11 cellular contexts compared by ENCODE assay signal in genomic region chr21:43984905-43985689, GRCh38. TPM values are rescaled to one million over a fixed set of nuclear protein-coding genes. Genes with fewer than 3 reads are reported as not detected.
DNase-seq lines count a peak whose midpoint lies in the region; ATAC-seq, FAIRE-seq and TF ChIP-seq lines count a peak whose summit lies in the region.
"Had no signal": no experiment of that assay in that cellular context is flagged by ENCODE, and none has a peak within 500 bp of the region (broad histone marks: within the 10 kb centered on the region; RNA-seq: fewer than 3 reads in every experiment).

No MANE protein-coding gene starts in this region.

- H3K18ac ChIP-seq in mesendoderm (ENCODE audit: low read length): no peak overlapping the region

- 80% methylated on average over 31 of the region's 31 CpGs for WGBS in K562 (ENCODE audit: insufficient coverage, low coverage, missing lambda C conversion rate)
- WGBS in mesendoderm (ENCODE audit: extremely low coverage, insufficient coverage, low lambda C conversion rate): no CpG with 5 or more reads among the region's 31 CpGs
- WGBS in aorta, 2 donors: 89% methylated on average over 31 of the region's 31 CpGs

- H2AK5ac ChIP-seq in mesendoderm (ENCODE audit: low read length): no peak overlapping the region

- no peak overlapping the region for H3K23ac ChIP-seq in mesendoderm (ENCODE audit: low read length)

- no peak overlapping the region for H3K4me2 ChIP-seq in K562 (ENCODE audit: insufficient read depth, low read length)
- H3K4me2 ChIP-seq in mesendoderm (ENCODE audit: low read length): peak overlapping the region; percentile 57

- H2BK5ac ChIP-seq in mesendoderm (ENCODE audit: low read length): no peak overlapping the region

- no peak overlapping the region for H2AFZ ChIP-seq in K562 (ENCODE audit: low read depth, low read length)

- peak; percentile 44 for FAIRE-seq in K562 (lab: Jason Lieb, UNC)
- FAIRE-seq: colon had no signal

- H4K5ac ChIP-seq in mesendoderm (ENCODE audit: low read length): no peak overlapping the region

- H3K4me3 Mint-ChIP-seq in CD8-positive, alpha-beta memory T cell: no peak overlapping the region

- no peaks in the 10 kb centered on the region for H3K9me3 Mint-ChIP-seq in CD8-positive, alpha-beta memory T cell

- H3K56ac ChIP-seq in mesendoderm (ENCODE audit: low read length): no peak overlapping the region

- H3K4ac ChIP-seq in mesendoderm (ENCODE audit: low read depth, low read length): no peak overlapping the region

- no peak overlapping the region for H4K8ac ChIP-seq in mesendoderm (ENCODE audit: low read depth, low read length)

- peak; percentile 35; the same call in 1 of the 2 replicates for TF ChIP-seq POLR2A in K562 (conservative IDR thresholded peaks at IDR 0.05)

- H3K36me3 ChIP-seq in CD8-positive, alpha-beta memory T cell (ENCODE audit: insufficient read depth, low read length): no peaks in the 10 kb centered on the region
- no peaks in the 10 kb centered on the region for H3K36me3 ChIP-seq in H7 (replicated peaks; ENCODE audit: control insufficient read depth, insufficient read depth, low read length)
- peaks cover 28% of the 10 kb centered on the region; the same call in 2 of the 3 replicates for H3K36me3 ChIP-seq in K562 (ENCODE audit: control insufficient read depth, insufficient read depth, low read length)
- no peaks in the 10 kb centered on the region for H3K36me3 ChIP-seq in mesendoderm (ENCODE audit: control insufficient read depth, insufficient read depth, low read length)
- H3K36me3 ChIP-seq in aorta (ENCODE audit: control insufficient read depth in 1 of 2, insufficient read depth in 2 of 2, low read length in 1 of 2): peaks cover 0 to 3% of the 10 kb centered on the region in 2 donors

- TF ChIP-seq CTCF in K562 (IDR thresholded peaks at IDR 0.05 in 2 of 3, conservative IDR thresholded peaks at IDR 0.05 in 1 of 3; ENCODE audit: insufficient read depth in 2 of 3, low read depth in 1 of 3, low read length in 3 of 3): no peak

- no peaks in the 10 kb centered on the region for H3K9me1 ChIP-seq in K562 (ENCODE audit: control insufficient read depth, insufficient read depth, low read length)

- no peaks in the 10 kb centered on the region for H3K4me1 ChIP-seq in CD8-positive, alpha-beta memory T cell (ENCODE audit: insufficient read depth, low read length)
- peaks cover 0 to 55% of the 10 kb centered on the region in 2 experiments; a peak in 3 of 5 replicates for H3K4me1 ChIP-seq in K562 (replicated peaks in 1 of 2; ENCODE audit: control insufficient read depth in 2 of 2, insufficient read depth in 2 of 2, low read length in 2 of 2)
- peaks cover 2% of the 10 kb centered on the region for H3K4me1 ChIP-seq in mesendoderm (ENCODE audit: control insufficient read depth, low read depth, low read length)
- H3K4me1 ChIP-seq in aorta (ENCODE audit: control insufficient read depth in 1 of 2, insufficient read depth in 2 of 2, low read length in 2 of 2): no peaks in the 10 kb centered on the region

- no peak overlapping the region for H2BK15ac ChIP-seq in mesendoderm (replicated peaks; ENCODE audit: low read depth)

- ATAC-seq in K562 (peak; percentile 10; the same call in 2 of the 3 replicates), HG03342 (IDR thresholded peaks at IDR 0.05; ENCODE audit: unreplicated experiment) (no peak), GM19324 (IDR thresholded peaks at IDR 0.05; ENCODE audit: low FRiP score, unreplicated experiment) (no peak), aorta (ENCODE audit: low FRiP score) (no peak)
- ATAC-seq: HCT116 had no signal

- no peaks in the 10 kb centered on the region for H3K27me3 Mint-ChIP-seq in CD8-positive, alpha-beta memory T cell

- H3K27ac ChIP-seq in CD8-positive, alpha-beta memory T cell (ENCODE audit: low read depth, low read length): no peak overlapping the region
- H3K27ac ChIP-seq in K562 (ENCODE audit: extremely low read depth, low read depth, low read length) (no peak overlapping the region), mesendoderm (ENCODE audit: low read depth, low read length) (no peak overlapping the region), aorta (ENCODE audit: low read depth in 1 of 2, low read length in 2 of 2) (no peak overlapping the region)

- no peaks in the 10 kb centered on the region for H3K79me1 ChIP-seq in mesendoderm (ENCODE audit: low read length)

- peaks cover 9 to 15% (median 14%) of the 10 kb centered on the region in 3 donors for H3K4me1 Mint-ChIP-seq in CD8-positive, alpha-beta memory T cell

- no peak for TF ChIP-seq RAD21 in K562 (CRISPR knock-in tag; conservative IDR thresholded peaks at IDR 0.05 in 1 of 2, IDR thresholded peaks at IDR 0.05 in 1 of 2)

- no peak overlapping the region for H2BK120ac ChIP-seq in mesendoderm (ENCODE audit: low read depth, low read length)

- intact Hi-C loops in K562 (cut with micrococcal nuclease): no loop called here
- intact Hi-C loops in aorta (cut with DNase I): no loop called here

- H3K27ac Mint-ChIP-seq in CD8-positive, alpha-beta memory T cell: peak overlapping the region in 5 of 8 donors; percentile 5 to 67 (median 28)

- CTCF ChIA-PET in CD8-positive, alpha-beta memory T cell (lab: Charles Lee): interaction anchor here (2.8 kb wide), 1 partner anchor 9 kb away, joined by 10 read pairs; no protein-coding TSS in a partner anchor
- CTCF ChIA-PET in K562 (lab: Yijun Ruan, JAX; ENCODE audit: low intra/inter-chr PET ratio): no interaction called here

- BruUV-seq in K562 (replicated peaks; lab: Mats Ljungman, UMichigan): no TSS peak

- no peaks in the 10 kb centered on the region for H3K27me3 ChIP-seq in CD8-positive, alpha-beta memory T cell (ENCODE audit: insufficient read depth, low read length, poor library complexity, severe bottlenecking)
- H3K27me3 ChIP-seq in H7 (ENCODE audit: control insufficient read depth, insufficient read depth, low read length) (no peaks in the 10 kb centered on the region), K562 (ENCODE audit: control insufficient read depth in 2 of 2, insufficient read depth in 2 of 2, low read length in 2 of 2) (no peaks in the 10 kb centered on the region), mesendoderm (ENCODE audit: insufficient read depth, low read length, poor library complexity) (no peaks in the 10 kb centered on the region), aorta (ENCODE audit: control insufficient read depth in 1 of 2, insufficient read depth in 2 of 2, low read length in 1 of 2) (no peaks in the 10 kb centered on the region)

- peaks cover 0 to 31% (median 0%) of the 10 kb centered on the region in 3 donors for H3K36me3 Mint-ChIP-seq in CD8-positive, alpha-beta memory T cell

- POLR2A ChIA-PET in CD8-positive, alpha-beta memory T cell (lab: Charles Lee): no interaction called here
- POLR2A ChIA-PET in K562 (lab: Yijun Ruan, JAX): interaction anchor here (0.5 to 1.1 kb wide), 4 partner anchors 10 to 294 kb away, joined by 3 to 5 read pairs (median 3); no protein-coding TSS in a partner anchor

- no peak for TF ChIP-seq EP300 in K562 (IDR thresholded peaks at IDR 0.05; ENCODE audit: low read length)

- DNase-seq in CD8-positive, alpha-beta memory T cell: no peak
- DNase-seq in H7 (peak; percentile 56), K562 (ENCODE audit: extremely low read depth in 1 of 4, low spot score in 3 of 4) (no peak), mesendoderm (peak; percentile 3), aorta (no peak), NCI-H1930 (lab: John Stamatoyannopoulos, UW) (no peak)
- DNase-seq: activated naive CD4-positive, alpha-beta T cell treated with anti-CD3 and anti-CD28 coated beads, Interleukin-2, amount 50 U/mL, for 16 hours had no signal

- no peak overlapping the region for H3K4me3 ChIP-seq in CD8-positive, alpha-beta memory T cell (ENCODE audit: low read length)
- H3K4me3 ChIP-seq in H7 (ENCODE audit: insufficient read depth, low read depth, low read length) (no peak overlapping the region), K562 (no peak overlapping the region), mesendoderm (ENCODE audit: low read length) (no peak overlapping the region), aorta (ENCODE audit: low read length in 2 of 2) (no peak overlapping the region)

- in situ Hi-C loops in K562 (cut with MboI): no loop called here

- H3K9ac ChIP-seq in K562 (ENCODE audit: insufficient read depth in 1 of 2, low read depth in 2 of 2, low read length in 2 of 2) (no peak overlapping the region; a peak in 1 of 4 replicates), mesendoderm (ENCODE audit: low read length) (no peak overlapping the region)

- H3K9me3 ChIP-seq in CD8-positive, alpha-beta memory T cell (ENCODE audit: low read length): no peaks in the 10 kb centered on the region
- no peaks in the 10 kb centered on the region for H3K9me3 ChIP-seq in K562 (replicated peaks; ENCODE audit: control insufficient read depth, insufficient read depth, low read depth, low read length)
- no peaks in the 10 kb centered on the region for H3K9me3 ChIP-seq in aorta (ENCODE audit: control insufficient read depth, low read length)

- H4K20me1 ChIP-seq in K562 (replicated peaks; ENCODE audit: control insufficient read depth, insufficient read depth, low read length): no peaks in the 10 kb centered on the region; the same call in 1 of the 2 replicates

- H3K79me2 ChIP-seq in K562 (ENCODE audit: control insufficient read depth, insufficient read depth, low read length) (no peaks in the 10 kb centered on the region), mesendoderm (ENCODE audit: control insufficient read depth, insufficient read depth, low read length) (no peaks in the 10 kb centered on the region)

RNA-seq across cellular contexts. Expression of gene TRAPPC10, which starts 27.0 kb away (rescaled TPM):
- 10 to 100 TPM; 50.0 to 54.7 TPM for total RNA-seq in CD8-positive, alpha-beta memory T cell
- 45.1 TPM for polyA plus RNA-seq in CD8-positive, alpha-beta memory T cell
- total RNA-seq in H7 (2014; rRNA removed; shearing (Covaris generic)): 24.8 and 34.5 TPM in 2 replicates
- 206 and 248 TPM in 2 replicates for total RNA-seq in K562 (2011; cell fraction: chromatin; rRNA removed; ENCODE audit: low replicate concordance)
- total RNA-seq in K562 (2011; cell fraction: nucleolus; rRNA removed): 84.7 and 101 TPM in 2 replicates
- 136 and 156 TPM in 2 replicates for total RNA-seq in K562 (2011; cell fraction: nucleoplasm; rRNA removed)
- total RNA-seq in K562 (2014; rRNA removed) (18.6 and 26.0 TPM in 2 replicates), K562 (2014; rRNA removed; fragmentation: Illumina TruSeq; extraction: Trizol) (31.0 and 32.8 TPM in 2 replicates), K562 (2015; rRNA removed; fragmentation: Illumina TruSeq; extraction: Trizol) (27.3 and 30.0 TPM in 2 replicates), K562 (2021) (33.8 and 40.5 TPM in 2 replicates), aorta (10 to 100 TPM; 30.3 to 41.5 TPM)
- polyA plus RNA-seq in K562 (2011; rRNA removed) (24.3 and 25.4 TPM in 2 replicates), K562 (2014; fragmentation: Illumina TruSeq; extraction: Trizol) (27.5 and 28.9 TPM in 2 replicates), K562 (2014; fragmentation: Nextera tagmentation; extraction: Ambion mirVana) (1 to 10 TPM; 1.1 to 1.3 TPM), K562 (2014; rRNA removed) (20.4 and 21.5 TPM in 2 replicates), aorta (10 to 100 TPM in 1 of 2 donors, 1 to 10 TPM in 1; 3.5 to 10.6 TPM)
- polyA plus RNA-seq in K562 (2011; cell fraction: cytosol; rRNA removed): 15.0 and 18.0 TPM in 2 replicates
- 90.3 and 102 TPM in 2 replicates for polyA plus RNA-seq in K562 (2011; cell fraction: nucleus; rRNA removed)
- 22.2 and 26.6 TPM in 2 replicates for polyA plus RNA-seq in K562 (2012)
- 31.9 and 33.4 TPM in 2 replicates for polyA minus RNA-seq in K562 (2011; rRNA and poly(A)+ RNA removed)
- 13.8 and 16.4 TPM in 2 replicates for polyA minus RNA-seq in K562 (2011; cell fraction: cytosol; rRNA and poly(A)+ RNA removed)
- polyA minus RNA-seq in K562 (2011; cell fraction: nucleus; rRNA and poly(A)+ RNA removed): 27.6 and 38.5 TPM in 2 replicates
- 21.4 TPM for polyA plus RNA-seq in mesendoderm (2013, experiment 1 of 2)
- 19.9 TPM for polyA plus RNA-seq in mesendoderm (2013, experiment 2 of 2)

Comparison
In these comparisons a context has a peak if more than half of its experiments do, and no peak if none do; other contexts are left out.
1. DNase-seq: peak in H7 (single experiment) and mesendoderm (single experiment); none in CD8-positive, alpha-beta memory T cell (0 of 5), K562 (0 of 4), aorta (0 of 2) and NCI-H1930 (0 of 2).